ENCODE assay signal across 1 cellular context in the genomic region with DNA sequence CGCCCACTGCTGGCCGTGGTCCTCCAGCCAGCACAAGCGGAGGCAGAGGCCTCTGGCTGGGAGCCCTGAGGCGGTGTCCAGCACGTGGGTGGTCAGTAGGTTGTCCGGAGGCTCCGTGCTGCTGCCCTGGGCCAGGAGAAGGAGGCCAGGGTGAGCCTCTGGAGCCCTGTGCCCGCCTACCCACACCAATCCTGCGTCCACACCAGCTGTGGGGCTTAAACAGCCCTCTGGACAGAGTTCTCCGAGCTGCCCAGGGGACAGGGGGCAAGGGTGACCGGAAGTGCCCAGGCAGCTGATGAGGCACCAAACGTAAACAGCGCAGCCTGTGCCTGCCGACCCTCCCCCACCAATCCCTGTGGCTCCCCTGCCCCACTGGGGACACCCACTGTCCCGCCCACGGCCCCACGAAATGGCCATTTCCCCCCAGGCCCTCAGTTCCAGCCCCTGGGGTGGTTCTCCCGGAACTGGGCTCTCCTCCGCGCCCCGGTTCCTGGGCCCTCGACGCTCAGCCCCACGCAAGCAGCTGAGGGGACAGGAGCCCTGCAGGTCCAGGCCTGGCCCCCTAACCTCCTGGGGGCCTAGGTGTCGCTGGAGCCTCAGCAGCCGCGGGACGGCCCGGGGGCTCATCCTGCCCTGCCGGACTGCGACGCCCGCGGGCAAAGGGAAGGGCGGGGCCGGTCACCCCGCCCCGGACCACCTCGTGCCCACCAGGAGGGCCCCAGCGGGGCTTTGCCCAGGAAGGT.
TF ChIP-seq lines count a peak whose summit lies in the region.

No MANE protein-coding gene starts in this region.

TF ChIP-seq in HepG2, 621 proteins besides CTCF, POLR2A, EP300 and RAD21 (continued from another document and continues in another):
- TF ChIP-seq, protein P1, sequence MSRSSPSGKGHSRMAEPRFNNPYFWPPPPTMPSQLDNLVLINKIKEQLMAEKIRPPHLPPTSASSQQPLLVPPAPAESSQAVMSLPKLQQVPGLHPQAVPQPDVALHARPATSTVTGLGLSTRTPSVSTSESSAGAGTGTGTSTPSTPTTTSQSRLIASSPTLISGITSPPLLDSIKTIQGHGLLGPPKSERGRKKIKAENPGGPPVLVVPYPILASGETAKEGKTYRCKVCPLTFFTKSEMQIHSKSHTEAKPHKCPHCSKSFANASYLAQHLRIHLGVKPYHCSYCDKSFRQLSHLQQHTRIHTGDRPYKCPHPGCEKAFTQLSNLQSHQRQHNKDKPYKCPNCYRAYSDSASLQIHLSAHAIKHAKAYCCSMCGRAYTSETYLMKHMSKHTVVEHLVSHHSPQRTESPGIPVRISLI (CRISPR knock-in tag; IDR thresholded peaks at IDR 0.05; ENCODE audit: borderline replicate concordance), result peak; percentile 23; the same call in 1 of the 2 replicates
- TF ChIP-seq FOXA1 (IDR thresholded peaks at IDR 0.05), result no peak
- peak; percentile 57 for TF ChIP-seq FOXA1 (CRISPR knock-in tag; IDR thresholded peaks at IDR 0.05)
- TF ChIP-seq ZKSCAN5 (CRISPR knock-in tag; IDR thresholded peaks at IDR 0.05), result peak; percentile 35; the same call in 1 of the 2 replicates
- TF ChIP-seq, protein P2, sequence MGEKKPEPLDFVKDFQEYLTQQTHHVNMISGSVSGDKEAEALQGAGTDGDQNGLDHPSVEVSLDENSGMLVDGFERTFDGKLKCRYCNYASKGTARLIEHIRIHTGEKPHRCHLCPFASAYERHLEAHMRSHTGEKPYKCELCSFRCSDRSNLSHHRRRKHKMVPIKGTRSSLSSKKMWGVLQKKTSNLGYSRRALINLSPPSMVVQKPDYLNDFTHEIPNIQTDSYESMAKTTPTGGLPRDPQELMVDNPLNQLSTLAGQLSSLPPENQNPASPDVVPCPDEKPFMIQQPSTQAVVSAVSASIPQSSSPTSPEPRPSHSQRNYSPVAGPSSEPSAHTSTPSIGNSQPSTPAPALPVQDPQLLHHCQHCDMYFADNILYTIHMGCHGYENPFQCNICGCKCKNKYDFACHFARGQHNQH (CRISPR knock-in tag; IDR thresholded peaks at IDR 0.05), result peak; percentile 72; the same call in 1 of the 2 replicates
- TF ChIP-seq GABPB1 (CRISPR knock-in tag; IDR thresholded peaks at IDR 0.05), result peak; percentile 95
- TF ChIP-seq ATM (IDR thresholded peaks at IDR 0.05; ENCODE audit: borderline replicate concordance), result no peak
- peak; percentile 69 for TF ChIP-seq ZNF782 (CRISPR knock-in tag; IDR thresholded peaks at IDR 0.05; ENCODE audit: borderline replicate concordance)
- peak; percentile 61; the same call in 1 of the 2 replicates for TF ChIP-seq YEATS4 (CRISPR knock-in tag; IDR thresholded peaks at IDR 0.05; ENCODE audit: borderline replicate concordance)
- TF ChIP-seq, protein P3, sequence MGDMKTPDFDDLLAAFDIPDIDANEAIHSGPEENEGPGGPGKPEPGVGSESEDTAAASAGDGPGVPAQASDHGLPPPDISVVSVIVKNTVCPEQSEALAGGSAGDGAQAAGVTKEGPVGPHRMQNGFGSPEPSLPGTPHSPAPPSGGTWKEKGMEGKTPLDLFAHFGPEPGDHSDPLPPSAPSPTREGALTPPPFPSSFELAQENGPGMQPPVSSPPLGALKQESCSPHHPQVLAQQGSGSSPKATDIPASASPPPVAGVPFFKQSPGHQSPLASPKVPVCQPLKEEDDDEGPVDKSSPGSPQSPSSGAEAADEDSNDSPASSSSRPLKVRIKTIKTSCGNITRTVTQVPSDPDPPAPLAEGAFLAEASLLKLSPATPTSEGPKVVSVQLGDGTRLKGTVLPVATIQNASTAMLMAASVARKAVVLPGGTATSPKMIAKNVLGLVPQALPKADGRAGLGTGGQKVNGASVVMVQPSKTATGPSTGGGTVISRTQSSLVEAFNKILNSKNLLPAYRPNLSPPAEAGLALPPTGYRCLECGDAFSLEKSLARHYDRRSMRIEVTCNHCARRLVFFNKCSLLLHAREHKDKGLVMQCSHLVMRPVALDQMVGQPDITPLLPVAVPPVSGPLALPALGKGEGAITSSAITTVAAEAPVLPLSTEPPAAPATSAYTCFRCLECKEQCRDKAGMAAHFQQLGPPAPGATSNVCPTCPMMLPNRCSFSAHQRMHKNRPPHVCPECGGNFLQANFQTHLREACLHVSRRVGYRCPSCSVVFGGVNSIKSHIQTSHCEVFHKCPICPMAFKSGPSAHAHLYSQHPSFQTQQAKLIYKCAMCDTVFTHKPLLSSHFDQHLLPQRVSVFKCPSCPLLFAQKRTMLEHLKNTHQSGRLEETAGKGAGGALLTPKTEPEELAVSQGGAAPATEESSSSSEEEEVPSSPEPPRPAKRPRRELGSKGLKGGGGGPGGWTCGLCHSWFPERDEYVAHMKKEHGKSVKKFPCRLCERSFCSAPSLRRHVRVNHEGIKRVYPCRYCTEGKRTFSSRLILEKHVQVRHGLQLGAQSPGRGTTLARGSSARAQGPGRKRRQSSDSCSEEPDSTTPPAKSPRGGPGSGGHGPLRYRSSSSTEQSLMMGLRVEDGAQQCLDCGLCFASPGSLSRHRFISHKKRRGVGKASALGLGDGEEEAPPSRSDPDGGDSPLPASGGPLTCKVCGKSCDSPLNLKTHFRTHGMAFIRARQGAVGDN (CRISPR knock-in tag; IDR thresholded peaks at IDR 0.05), result peak; percentile 99
- TF ChIP-seq, protein P4, sequence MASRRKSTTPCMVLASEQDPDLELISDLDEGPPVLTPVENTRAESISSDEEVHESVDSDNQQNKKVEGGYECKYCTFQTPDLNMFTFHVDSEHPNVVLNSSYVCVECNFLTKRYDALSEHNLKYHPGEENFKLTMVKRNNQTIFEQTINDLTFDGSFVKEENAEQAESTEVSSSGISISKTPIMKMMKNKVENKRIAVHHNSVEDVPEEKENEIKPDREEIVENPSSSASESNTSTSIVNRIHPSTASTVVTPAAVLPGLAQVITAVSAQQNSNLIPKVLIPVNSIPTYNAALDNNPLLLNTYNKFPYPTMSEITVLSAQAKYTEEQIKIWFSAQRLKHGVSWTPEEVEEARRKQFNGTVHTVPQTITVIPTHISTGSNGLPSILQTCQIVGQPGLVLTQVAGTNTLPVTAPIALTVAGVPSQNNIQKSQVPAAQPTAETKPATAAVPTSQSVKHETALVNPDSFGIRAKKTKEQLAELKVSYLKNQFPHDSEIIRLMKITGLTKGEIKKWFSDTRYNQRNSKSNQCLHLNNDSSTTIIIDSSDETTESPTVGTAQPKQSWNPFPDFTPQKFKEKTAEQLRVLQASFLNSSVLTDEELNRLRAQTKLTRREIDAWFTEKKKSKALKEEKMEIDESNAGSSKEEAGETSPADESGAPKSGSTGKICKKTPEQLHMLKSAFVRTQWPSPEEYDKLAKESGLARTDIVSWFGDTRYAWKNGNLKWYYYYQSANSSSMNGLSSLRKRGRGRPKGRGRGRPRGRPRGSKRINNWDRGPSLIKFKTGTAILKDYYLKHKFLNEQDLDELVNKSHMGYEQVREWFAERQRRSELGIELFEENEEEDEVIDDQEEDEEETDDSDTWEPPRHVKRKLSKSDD (CRISPR knock-in tag; IDR thresholded peaks at IDR 0.05; ENCODE audit: low read depth), result no peak; the same call in 1 of the 2 replicates
- peak; percentile 88 for TF ChIP-seq MYC (CRISPR knock-in tag; IDR thresholded peaks at IDR 0.05; ENCODE audit: borderline replicate concordance)
- TF ChIP-seq NR1H2 (CRISPR knock-in tag; IDR thresholded peaks at IDR 0.05; ENCODE audit: borderline replicate concordance, low read depth), result 0 out of 2 replicates have a peak, but pooled peaks have one; percentile 59
- TF ChIP-seq, protein P5, sequence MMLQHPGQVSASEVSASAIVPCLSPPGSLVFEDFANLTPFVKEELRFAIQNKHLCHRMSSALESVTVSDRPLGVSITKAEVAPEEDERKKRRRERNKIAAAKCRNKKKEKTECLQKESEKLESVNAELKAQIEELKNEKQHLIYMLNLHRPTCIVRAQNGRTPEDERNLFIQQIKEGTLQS (CRISPR knock-in tag; IDR thresholded peaks at IDR 0.05), result 0 out of 2 replicates have a peak, but pooled peaks have one; percentile 30
- TF ChIP-seq, protein P6, sequence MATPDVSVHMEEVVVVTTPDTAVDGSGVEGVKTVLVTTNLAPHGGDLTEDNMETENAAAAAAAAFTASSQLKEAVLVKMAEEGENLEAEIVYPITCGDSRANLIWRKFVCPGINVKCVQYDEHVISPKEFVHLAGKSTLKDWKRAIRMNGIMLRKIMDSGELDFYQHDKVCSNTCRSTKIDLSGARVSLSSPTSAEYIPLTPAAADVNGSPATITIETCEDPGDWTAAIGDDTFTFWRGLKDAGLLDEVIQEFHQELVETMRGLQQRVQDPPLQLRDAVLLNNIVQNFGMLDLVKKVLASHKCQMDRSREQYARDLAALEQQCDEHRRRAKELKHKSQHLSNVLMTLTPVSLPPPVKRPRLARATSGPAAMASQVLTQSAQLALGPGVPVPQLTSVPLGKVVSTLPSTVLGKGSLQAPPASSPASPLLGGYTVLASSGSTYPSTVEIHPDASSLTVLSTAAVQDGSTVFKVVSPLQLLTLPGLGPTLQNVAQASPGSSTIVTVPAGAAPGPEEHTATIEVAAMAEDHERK (CRISPR knock-in tag; IDR thresholded peaks at IDR 0.05; ENCODE audit: low read depth), result no peak
- peak; percentile 79 for TF ChIP-seq ZNF225 (CRISPR knock-in tag; IDR thresholded peaks at IDR 0.05)
- peak; percentile 89 for TF ChIP-seq HOXA5 (CRISPR knock-in tag; IDR thresholded peaks at IDR 0.05)
- TF ChIP-seq AKAP8 (CRISPR knock-in tag; IDR thresholded peaks at IDR 0.05), result peak; percentile 82; the same call in 1 of the 2 replicates
- TF ChIP-seq, protein P7, sequence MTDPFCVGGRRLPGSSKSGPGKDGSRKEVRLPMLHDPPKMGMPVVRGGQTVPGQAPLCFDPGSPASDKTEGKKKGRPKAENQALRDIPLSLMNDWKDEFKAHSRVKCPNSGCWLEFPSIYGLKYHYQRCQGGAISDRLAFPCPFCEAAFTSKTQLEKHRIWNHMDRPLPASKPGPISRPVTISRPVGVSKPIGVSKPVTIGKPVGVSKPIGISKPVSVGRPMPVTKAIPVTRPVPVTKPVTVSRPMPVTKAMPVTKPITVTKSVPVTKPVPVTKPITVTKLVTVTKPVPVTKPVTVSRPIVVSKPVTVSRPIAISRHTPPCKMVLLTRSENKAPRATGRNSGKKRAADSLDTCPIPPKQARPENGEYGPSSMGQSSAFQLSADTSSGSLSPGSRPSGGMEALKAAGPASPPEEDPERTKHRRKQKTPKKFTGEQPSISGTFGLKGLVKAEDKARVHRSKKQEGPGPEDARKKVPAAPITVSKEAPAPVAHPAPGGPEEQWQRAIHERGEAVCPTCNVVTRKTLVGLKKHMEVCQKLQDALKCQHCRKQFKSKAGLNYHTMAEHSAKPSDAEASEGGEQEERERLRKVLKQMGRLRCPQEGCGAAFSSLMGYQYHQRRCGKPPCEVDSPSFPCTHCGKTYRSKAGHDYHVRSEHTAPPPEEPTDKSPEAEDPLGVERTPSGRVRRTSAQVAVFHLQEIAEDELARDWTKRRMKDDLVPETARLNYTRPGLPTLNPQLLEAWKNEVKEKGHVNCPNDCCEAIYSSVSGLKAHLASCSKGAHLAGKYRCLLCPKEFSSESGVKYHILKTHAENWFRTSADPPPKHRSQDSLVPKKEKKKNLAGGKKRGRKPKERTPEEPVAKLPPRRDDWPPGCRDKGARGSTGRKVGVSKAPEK (CRISPR knock-in tag; IDR thresholded peaks at IDR 0.05; ENCODE audit: borderline replicate concordance), result no peak; the same call in 1 of the 2 replicates
- TF ChIP-seq FOXK2 (IDR thresholded peaks at IDR 0.05), result 0 out of 2 replicates have a peak, but pooled peaks have one; percentile 29
- TF ChIP-seq, protein P8, sequence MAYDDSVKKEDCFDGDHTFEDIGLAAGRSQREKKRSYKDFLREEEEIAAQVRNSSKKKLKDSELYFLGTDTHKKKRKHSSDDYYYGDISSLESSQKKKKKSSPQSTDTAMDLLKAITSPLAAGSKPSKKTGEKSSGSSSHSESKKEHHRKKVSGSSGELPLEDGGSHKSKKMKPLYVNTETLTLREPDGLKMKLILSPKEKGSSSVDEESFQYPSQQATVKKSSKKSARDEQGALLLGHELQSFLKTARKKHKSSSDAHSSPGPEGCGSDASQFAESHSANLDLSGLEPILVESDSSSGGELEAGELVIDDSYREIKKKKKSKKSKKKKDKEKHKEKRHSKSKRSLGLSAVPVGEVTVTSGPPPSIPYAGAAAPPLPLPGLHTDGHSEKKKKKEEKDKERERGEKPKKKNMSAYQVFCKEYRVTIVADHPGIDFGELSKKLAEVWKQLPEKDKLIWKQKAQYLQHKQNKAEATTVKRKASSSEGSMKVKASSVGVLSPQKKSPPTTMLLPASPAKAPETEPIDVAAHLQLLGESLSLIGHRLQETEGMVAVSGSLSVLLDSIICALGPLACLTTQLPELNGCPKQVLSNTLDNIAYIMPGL (CRISPR knock-in tag; IDR thresholded peaks at IDR 0.05; ENCODE audit: borderline replicate concordance in 1 of 2, low read depth in 1 of 2), result peak; percentile 42 to 57; a peak in 3 of 4 replicates
- no peak for TF ChIP-seq CEBPB (IDR thresholded peaks at IDR 0.05; ENCODE audit: borderline replicate concordance, low read depth, low read length)
- TF ChIP-seq CEBPG (CRISPR knock-in tag; IDR thresholded peaks at IDR 0.05), result no peak
- peak; percentile 74; the same call in 1 of the 2 replicates for TF ChIP-seq ZNF230 (CRISPR knock-in tag; IDR thresholded peaks at IDR 0.05)
- TF ChIP-seq TAF1 (CRISPR knock-in tag; IDR thresholded peaks at IDR 0.05), result peak; percentile 33; the same call in 1 of the 2 replicates
- peak; percentile 11; the same call in 1 of the 2 replicates for TF ChIP-seq ZNF776 (CRISPR knock-in tag; IDR thresholded peaks at IDR 0.05)
- 0 out of 2 replicates have a peak, but pooled peaks have one; percentile 34 for TF ChIP-seq PRMT3 (CRISPR knock-in tag; IDR thresholded peaks at IDR 0.05; ENCODE audit: borderline replicate concordance, low read depth)
- TF ChIP-seq ZSCAN20 (CRISPR knock-in tag; IDR thresholded peaks at IDR 0.05; ENCODE audit: borderline replicate concordance), result no peak; the same call in 1 of the 2 replicates
- TF ChIP-seq ZNF564 (CRISPR knock-in tag; IDR thresholded peaks at IDR 0.05), result peak; percentile 85; the same call in 1 of the 2 replicates
- TF ChIP-seq KLF16 (CRISPR knock-in tag; IDR thresholded peaks at IDR 0.05), result peak in 1 of 2 experiments; percentile 50; a peak in 1 of 4 replicates
- peak; percentile 76 for TF ChIP-seq ZBTB38 (CRISPR knock-in tag; IDR thresholded peaks at IDR 0.05)
- TF ChIP-seq, protein P9, sequence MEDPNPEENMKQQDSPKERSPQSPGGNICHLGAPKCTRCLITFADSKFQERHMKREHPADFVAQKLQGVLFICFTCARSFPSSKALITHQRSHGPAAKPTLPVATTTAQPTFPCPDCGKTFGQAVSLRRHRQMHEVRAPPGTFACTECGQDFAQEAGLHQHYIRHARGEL (CRISPR knock-in tag; IDR thresholded peaks at IDR 0.05), result peak; percentile 81
- TF ChIP-seq, protein P10, sequence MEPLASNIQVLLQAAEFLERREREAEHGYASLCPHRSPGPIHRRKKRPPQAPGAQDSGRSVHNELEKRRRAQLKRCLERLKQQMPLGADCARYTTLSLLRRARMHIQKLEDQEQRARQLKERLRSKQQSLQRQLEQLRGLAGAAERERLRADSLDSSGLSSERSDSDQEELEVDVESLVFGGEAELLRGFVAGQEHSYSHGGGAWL (CRISPR knock-in tag; IDR thresholded peaks at IDR 0.05), result peak; percentile 81; the same call in 1 of the 2 replicates
- TF ChIP-seq ZNF556 (CRISPR knock-in tag; IDR thresholded peaks at IDR 0.05; ENCODE audit: borderline replicate concordance), result peak; percentile 79; the same call in 1 of the 2 replicates
- 0 out of 2 replicates have a peak, but pooled peaks have one; percentile 60 for TF ChIP-seq HOXA9 (CRISPR knock-in tag; IDR thresholded peaks at IDR 0.05; ENCODE audit: borderline replicate concordance)
- peak; percentile 57 for TF ChIP-seq SOX5 (CRISPR knock-in tag; IDR thresholded peaks at IDR 0.05; ENCODE audit: borderline replicate concordance)
- TF ChIP-seq ZNF138 (CRISPR knock-in tag; IDR thresholded peaks at IDR 0.05; ENCODE audit: low read depth), result 0 out of 2 replicates have a peak, but pooled peaks have one; percentile 67
- TF ChIP-seq POLR2AphosphoS5 (IDR thresholded peaks at IDR 0.05; ENCODE audit: low read depth, low read length), result peak; percentile 54
- TF ChIP-seq ZNF724P (CRISPR knock-in tag; IDR thresholded peaks at IDR 0.05; ENCODE audit: borderline replicate concordance), result peak; percentile 26
